ENCODE assay signal across 1 cellular context in the genomic region with DNA sequence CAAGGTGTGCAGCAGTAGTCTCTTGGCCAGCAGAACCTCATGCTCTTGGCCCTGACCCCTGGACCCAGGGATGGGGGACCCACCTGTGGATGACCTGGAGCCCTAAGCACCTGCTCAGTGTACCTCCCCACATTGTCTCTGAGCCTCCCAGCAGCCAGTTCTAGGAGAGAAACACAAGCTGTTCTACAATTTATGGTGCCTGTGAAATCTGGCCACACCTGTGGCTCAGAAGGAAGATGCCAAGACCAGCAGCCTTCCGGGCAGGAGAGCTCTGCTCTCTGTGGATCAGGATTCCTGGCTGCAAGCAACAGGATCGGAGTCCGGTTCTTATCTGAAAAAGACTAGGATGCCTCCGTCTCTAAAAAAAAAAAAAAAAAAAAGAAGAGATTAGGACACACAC.
TF ChIP-seq lines count a peak whose summit lies in the region.

No MANE protein-coding gene starts in this region.

TF ChIP-seq in IMR-90, 13 proteins besides CTCF, POLR2A, EP300 and RAD21:
- TF ChIP-seq ELK1 (IDR thresholded peaks at IDR 0.05; ENCODE audit: borderline replicate concordance, low read depth, low read length) (no peak), MAZ (IDR thresholded peaks at IDR 0.05; ENCODE audit: borderline replicate concordance, low read depth, low read length) (no peak), SMC3 (IDR thresholded peaks at IDR 0.05; ENCODE audit: low read depth, low read length) (no peak), MXI1 (IDR thresholded peaks at IDR 0.05; ENCODE audit: borderline replicate concordance, low read depth, low read length) (no peak), FOS (IDR thresholded peaks at IDR 0.05; ENCODE audit: low read depth, low read length) (no peak), NFE2L2 (IDR thresholded peaks at IDR 0.05; ENCODE audit: low read depth, low read length) (no peak), CHD1 (IDR thresholded peaks at IDR 0.05; ENCODE audit: low read depth, low read length) (no peak)
- TF ChIP-seq, protein P1, sequence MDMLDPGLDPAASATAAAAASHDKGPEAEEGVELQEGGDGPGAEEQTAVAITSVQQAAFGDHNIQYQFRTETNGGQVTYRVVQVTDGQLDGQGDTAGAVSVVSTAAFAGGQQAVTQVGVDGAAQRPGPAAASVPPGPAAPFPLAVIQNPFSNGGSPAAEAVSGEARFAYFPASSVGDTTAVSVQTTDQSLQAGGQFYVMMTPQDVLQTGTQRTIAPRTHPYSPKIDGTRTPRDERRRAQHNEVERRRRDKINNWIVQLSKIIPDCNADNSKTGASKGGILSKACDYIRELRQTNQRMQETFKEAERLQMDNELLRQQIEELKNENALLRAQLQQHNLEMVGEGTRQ (IDR thresholded peaks at IDR 0.05; ENCODE audit: low read depth, low read length): no peak
